In genomic region chr19:2636142-2636896, GRCh38 we compare ENCODE assay signal across 14 cellular contexts.
DNase-seq lines count a peak whose midpoint lies in the region; ATAC-seq, FAIRE-seq and TF ChIP-seq lines count a peak whose summit lies in the region.
"Had no signal": no experiment of that assay in that cellular context is flagged by ENCODE, and none has a peak within 500 bp of the region (broad histone marks: within the 10 kb centered on the region; RNA-seq: fewer than 3 reads in every experiment).

No MANE protein-coding gene starts in this region.

- no peak overlapping the region for H2BK12ac ChIP-seq in H1 (ENCODE audit: low read depth, low read length)
- no peak overlapping the region for H2BK12ac ChIP-seq in neuronal stem cell (ENCODE audit: low read length)

- TF ChIP-seq RAD21 in H1 (IDR thresholded peaks at IDR 0.05 in 1 of 2, conservative IDR thresholded peaks at IDR 0.05 in 1 of 2; ENCODE audit: low read depth in 2 of 2, low read length in 2 of 2) = no peak

- 60% methylated on average over 10 of the region's 10 CpGs; no CpG with 5 or more reads in 1 of the 2 experiments for WGBS in H1 (ENCODE audit: extremely low coverage in 1 of 2, insufficient coverage in 1 of 2, insufficient read length in 1 of 2, insufficient replicate concordance in 2 of 2, low coverage in 1 of 2, low lambda C conversion rate in 2 of 2, missing lambda C conversion rate in 1 of 2), 2 experiments
- WGBS in neuronal stem cell (ENCODE audit: extremely low coverage in 2 of 2, insufficient read length in 2 of 2, insufficient replicate concordance in 1 of 2), 2 donors = no CpG with 5 or more reads among the region's 10 CpGs

- peak overlapping the region in 1 of 2 experiments; percentile 75; a peak in 1 of 4 replicates for H3K4me2 ChIP-seq in H1 (ENCODE audit: insufficient read depth in 1 of 2, low read depth in 2 of 2, low read length in 2 of 2)
- no peak overlapping the region for H3K4me2 ChIP-seq in neuronal stem cell (ENCODE audit: insufficient read depth, low read length, poor library complexity, severe bottlenecking)

- H2AK5ac ChIP-seq in H1 (ENCODE audit: low read depth, low read length) = no peak overlapping the region
- peak overlapping the region; percentile 76 for H2AK5ac ChIP-seq in neuronal stem cell (ENCODE audit: low read depth, low read length)

- peak overlapping the region; percentile 25 for H3K9ac ChIP-seq in NT2/D1 (ENCODE audit: insufficient read length, low read depth)
- H3K9ac ChIP-seq in H1 (replicated peaks in 1 of 4; ENCODE audit: extremely low read depth in 1 of 4, low read depth in 3 of 4, low read length in 3 of 4) = no peak overlapping the region
- H3K9ac ChIP-seq in neuronal stem cell (ENCODE audit: low read depth, low read length, poor library complexity) = peak overlapping the region; percentile 24

- no peak overlapping the region for H2BK120ac ChIP-seq in H1 (replicated peaks; ENCODE audit: low read depth, low read length)
- peak overlapping the region; percentile 73 for H2BK120ac ChIP-seq in neuronal stem cell (ENCODE audit: low read depth, low read length)

- 0 out of 2 replicates have a peak overlapping the region, but pooled peaks have one; percentile 72 for H2BK20ac ChIP-seq in H1 (ENCODE audit: low read length)

- no peaks in the 10 kb centered on the region for H3K79me2 ChIP-seq in H1 (ENCODE audit: control insufficient read depth in 1 of 2, insufficient read depth in 2 of 2, low read length in 2 of 2)

- H3K27me3 ChIP-seq in H7 (ENCODE audit: control insufficient read depth, insufficient read depth, low read length) (no peaks in the 10 kb centered on the region; the same call in 1 of the 2 replicates), NT2/D1 (ENCODE audit: insufficient read depth, insufficient read length) (no peaks in the 10 kb centered on the region), H1 (replicated peaks in 1 of 4; ENCODE audit: control insufficient read depth in 3 of 4, extremely low read depth in 1 of 4, insufficient read depth in 3 of 4, low read length in 3 of 4) (no peaks in the 10 kb centered on the region; a peak in 1 of 7 replicates), neuronal stem cell (ENCODE audit: control insufficient read depth in 3 of 3, insufficient read depth in 3 of 3, low read depth in 1 of 3, low read length in 3 of 3) (peaks cover 0 to 10% (median 0%) of the 10 kb centered on the region in 3 experiments)
- H3K27me3 ChIP-seq: breast epithelium had no signal

- no peak overlapping the region for H2AFZ ChIP-seq in H1 (ENCODE audit: low read length)
- no peak overlapping the region for H2AFZ ChIP-seq in neuronal stem cell (ENCODE audit: low read length)

- no peak for FAIRE-seq in H1 (lab: Jason Lieb, UNC)
- FAIRE-seq: D721Med had no signal

- no peaks in the 10 kb centered on the region for H4K20me1 ChIP-seq in H1 (replicated peaks in 1 of 2; ENCODE audit: control insufficient read depth in 1 of 2, insufficient read depth in 2 of 2, low read length in 2 of 2)

- TF ChIP-seq CTCF in H1 (IDR thresholded peaks at IDR 0.05; ENCODE audit: control extremely low read depth in 1 of 3, insufficient read depth in 1 of 3, low read depth in 1 of 3, low read length in 3 of 3) = no peak

- ATAC-seq in GM21529 (IDR thresholded peaks at IDR 0.05; ENCODE audit: unreplicated experiment) (no peak), HG02885 (IDR thresholded peaks at IDR 0.05; ENCODE audit: poor library complexity, unreplicated experiment) (no peak)

- H3K27ac ChIP-seq in H1 (ENCODE audit: low read depth, low read length) = no peak overlapping the region
- H3K27ac ChIP-seq in neuronal stem cell (replicated peaks; ENCODE audit: low read length) = no peak overlapping the region
- H3K27ac ChIP-seq: breast epithelium, epithelial cell of prostate had no signal

- no peaks in the 10 kb centered on the region for H3K36me3 ChIP-seq in H7 (replicated peaks; ENCODE audit: control insufficient read depth, insufficient read depth, low read length)
- no peaks in the 10 kb centered on the region for H3K36me3 ChIP-seq in NT2/D1 (ENCODE audit: insufficient read depth, insufficient read length, low read length)
- H3K36me3 ChIP-seq in H1 (ENCODE audit: control insufficient read depth in 2 of 4, insufficient read depth in 4 of 4, low read length in 3 of 4) = no peaks in the 10 kb centered on the region
- no peaks in the 10 kb centered on the region for H3K36me3 ChIP-seq in neuronal stem cell (replicated peaks in 1 of 2; ENCODE audit: control insufficient read depth in 2 of 2, insufficient read depth in 2 of 2, low read length in 2 of 2)
- H3K36me3 ChIP-seq: BE2C, breast epithelium had no signal

- H3K4me1 ChIP-seq in NT2/D1 (ENCODE audit: insufficient read depth, insufficient read length) (peaks cover 14% of the 10 kb centered on the region), H1 (replicated peaks in 1 of 4; ENCODE audit: control insufficient read depth in 3 of 4, insufficient read depth in 4 of 4, low read length in 3 of 4) (peaks cover 0 to 4% (median 2%) of the 10 kb centered on the region in 4 experiments; a peak in 3 of 7 replicates), neuronal stem cell (ENCODE audit: control insufficient read depth in 2 of 2, insufficient read depth in 1 of 2, low read depth in 1 of 2, low read length in 2 of 2) (peaks cover 0 to 4% of the 10 kb centered on the region in 2 donors)
- H3K4me1 ChIP-seq: BE2C had no signal

- TF ChIP-seq EP300 in H1 (IDR thresholded peaks at IDR 0.05; ENCODE audit: borderline replicate concordance in 1 of 2, low read depth in 2 of 2, low read length in 2 of 2) = no peak

- H3K23ac ChIP-seq in H1 (ENCODE audit: insufficient read length) (no peak overlapping the region), neuronal stem cell (ENCODE audit: low read depth, low read length, poor library complexity) (peak overlapping the region; percentile 29)

- H3K79me1 ChIP-seq in H1 (ENCODE audit: low read depth, low read length) = no peaks in the 10 kb centered on the region; the same call in 1 of the 2 replicates
- H3K79me1 ChIP-seq in neuronal stem cell (ENCODE audit: low read depth, low read length) = no peaks in the 10 kb centered on the region

- no peak overlapping the region for H3K4ac ChIP-seq in H1 (replicated peaks; ENCODE audit: insufficient read length, low read depth, low read length)
- H3K4ac ChIP-seq in neuronal stem cell (ENCODE audit: low read length) = no peak overlapping the region

- H2BK5ac ChIP-seq in H1 (ENCODE audit: low read depth, low read length) (no peak overlapping the region), neuronal stem cell (ENCODE audit: low read length) (no peak overlapping the region)

- no peak overlapping the region for H3K4me3 ChIP-seq in H7 (ENCODE audit: insufficient read depth, low read depth, low read length)
- no peak overlapping the region for H3K4me3 ChIP-seq in NT2/D1 (ENCODE audit: insufficient read length, low read depth)
- H3K4me3 ChIP-seq in H1 (ENCODE audit: extremely low read depth in 1 of 4, insufficient read depth in 2 of 4, low read depth in 3 of 4, low read length in 4 of 4) = no peak overlapping the region
- no peak overlapping the region for H3K4me3 ChIP-seq in neuronal stem cell (ENCODE audit: low read length in 2 of 2)
- H3K4me3 ChIP-seq: lung had no signal

- CTCF ChIA-PET in H1 (lab: Charles Lee; ENCODE audit: partially characterized antibody) = interaction anchor here (0.5 to 3.5 kb wide), 46 partner anchors 8 to 932 kb away, joined by 3 to 34 read pairs (median 4); partner anchors contain the start of genes GADD45B and TIMM13

- H4K91ac ChIP-seq in H1 (replicated peaks; ENCODE audit: insufficient read length, low read length) (no peak overlapping the region), neuronal stem cell (ENCODE audit: low read depth, low read length, poor library complexity) (no peak overlapping the region)

- TF ChIP-seq POLR2A in H1 (IDR thresholded peaks at IDR 0.05; ENCODE audit: control extremely low read depth in 1 of 2, low read depth in 2 of 2, low read length in 2 of 2) = no peak

- POLR2A ChIA-PET in H1 (lab: Charles Lee; ENCODE audit: partially characterized antibody) = interaction anchor here (0.5 to 2.2 kb wide), 7 partner anchors 37 to 344 kb away, joined by 3 to 20 read pairs (median 4); partner anchors contain the start of genes GADD45B and TIMM13

- no peak overlapping the region for H3K56ac ChIP-seq in H1 (replicated peaks; ENCODE audit: insufficient read length, low read depth, low read length)

- H2BK15ac ChIP-seq in H1 (ENCODE audit: low read length) (no peak overlapping the region), neuronal stem cell (ENCODE audit: low read length) (peak overlapping the region; percentile 54)

- H3K18ac ChIP-seq in H1 (ENCODE audit: extremely low read depth, low read length) (no peak overlapping the region), neuronal stem cell (ENCODE audit: low read length) (peak overlapping the region; percentile 84)

- no peaks in the 10 kb centered on the region for H3K9me3 ChIP-seq in NT2/D1 (ENCODE audit: insufficient read depth, low read length)
- H3K9me3 ChIP-seq in H1 (ENCODE audit: insufficient read depth in 2 of 2, low read depth in 1 of 2, low read length in 1 of 2) = no peaks in the 10 kb centered on the region
- no peaks in the 10 kb centered on the region for H3K9me3 ChIP-seq in neuronal stem cell (replicated peaks in 1 of 2; ENCODE audit: control insufficient read depth in 2 of 2, insufficient read depth in 1 of 2, low read depth in 1 of 2, low read length in 2 of 2)
- H3K9me3 ChIP-seq: BE2C, breast epithelium had no signal

- H3K23me2 ChIP-seq in H1 (ENCODE audit: low read depth, low read length) = no peaks in the 10 kb centered on the region

- H3K14ac ChIP-seq in H1 (ENCODE audit: insufficient read length) (no peak overlapping the region), neuronal stem cell (ENCODE audit: low read length) (peak overlapping the region; percentile 5)

- H4K5ac ChIP-seq in H1 (ENCODE audit: insufficient read length, low read depth, low read length) = no peak overlapping the region

- DNase-seq in H7 (peak; percentile 54), NT2/D1 (ENCODE audit: low read depth, low spot score) (no peak), H1 (ENCODE audit: low read depth in 1 of 2, low spot score in 2 of 2) (no peak), neuronal stem cell (ENCODE audit: low spot score) (no peak), NCI-H1930 (lab: John Stamatoyannopoulos, UW) (no peak)
- DNase-seq in stimulated activated CD4-positive, alpha-beta T cell treated with anti-CD3 and anti-CD28 coated beads, Interleukin-2, amount 100 ng/mL, for 48 hours = no peak
- DNase-seq: NCI-H1436 treated with DMSO at 0.1 percent for 48 hours had no signal

- H4K8ac ChIP-seq in H1 (ENCODE audit: extremely low read depth, insufficient read depth, low read length) (no peak overlapping the region), neuronal stem cell (ENCODE audit: low read depth, low read length) (no peak overlapping the region)

TF ChIP-seq in H1, 55 proteins besides CTCF, POLR2A, EP300 and RAD21 (continues in another document):
- TF ChIP-seq RNF2 (IDR thresholded peaks at IDR 0.05; ENCODE audit: borderline replicate concordance, low read depth, low read length, missing control alignments, poor library complexity, severe bottlenecking) = no peak

Comparison
In these comparisons a context has a peak if more than half of its experiments do, and no peak if none do; other contexts are left out.
1. H3K9ac ChIP-seq: peak in NT2/D1 (single experiment) and neuronal stem cell (single experiment); none in H1 (0 of 4).